In the genomic region with DNA sequence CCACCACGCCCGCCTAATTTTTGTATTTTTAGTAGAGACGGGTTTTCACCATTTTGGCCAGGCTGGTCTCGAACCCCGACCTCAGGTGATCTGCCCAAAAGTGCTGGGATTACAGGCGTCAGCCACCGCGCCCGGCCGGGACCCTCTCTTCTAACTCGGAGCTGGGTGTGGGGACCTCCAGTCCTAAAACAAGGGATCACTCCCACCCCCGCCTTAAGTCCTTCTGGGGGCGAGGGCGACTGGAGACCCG, we compare ENCODE assay signal across 8 cellular contexts. TPM values are rescaled to one million over a fixed set of nuclear protein-coding genes. Genes with fewer than 3 reads are reported as not detected.
DNase-seq lines count a peak whose midpoint lies in the region; ATAC-seq and TF ChIP-seq lines count a peak whose summit lies in the region.
"Not testable (repeated sequence)": the region's sequence is repeated elsewhere in the genome, so short reads cannot be mapped to it uniquely, and the experiment has no call there.

No MANE protein-coding gene starts in this region.

- H3K27ac ChIP-seq in GM23338 (ENCODE audit: low read depth) (peak overlapping the region; percentile 89), right atrium auricular region (peak overlapping the region; percentile 93 to 95)

- POLR2A ChIA-PET in activated CD8-positive, alpha-beta T cell treated with anti-CD3 and anti-CD28 coated beads for 36 hours (lab: Charles Lee), result interaction anchor here (0.7 to 3.8 kb wide), 10 partner anchors 17 to 217 kb away, joined by 3 to 17 read pairs (median 4); partner anchors contain the start of gene SMARCA4

- H3K4me3 Mint-ChIP-seq in GM23338, result peak overlapping the region; percentile 92
- H3K4me3 Mint-ChIP-seq in activated CD8-positive, alpha-beta T cell treated with anti-CD3 and anti-CD28 coated beads for 36 hours, result peak overlapping the region; percentile 92
- peak overlapping the region; percentile 84 for H3K4me3 Mint-ChIP-seq in central memory CD8-positive, alpha-beta T cell
- H3K4me3 Mint-ChIP-seq in naive B cell, result peak overlapping the region in 6 of 8 donors; percentile 56 to 83 (median 70)

- H2AFZ ChIP-seq in GM23338, result not testable (repeated sequence)

- H4K20me1 ChIP-seq in GM23338 (replicated peaks; ENCODE audit: insufficient read depth), result peaks cover 44% of the 10 kb centered on the region

- peaks cover 13% of the 10 kb centered on the region for H3K4me1 ChIP-seq in BE2C
- H3K4me1 ChIP-seq in GM23338 (ENCODE audit: insufficient read depth), result peaks cover 44% of the 10 kb centered on the region
- H3K4me1 ChIP-seq in right atrium auricular region, result peaks cover 0 to 70% of the 10 kb centered on the region in 2 donors

- peak; percentile 26 for ATAC-seq in GM23338
- peak; percentile 5 for ATAC-seq in activated CD8-positive, alpha-beta T cell treated with anti-CD3 and anti-CD28 coated beads for 36 hours
- peak; percentile 0 for ATAC-seq in central memory CD8-positive, alpha-beta T cell (replicated peaks; ENCODE audit: extremely low read depth, poor library complexity, severe bottlenecking)
- not testable (repeated sequence) for ATAC-seq in naive B cell (ENCODE audit: low read depth in 2 of 2)

- H3K9me3 ChIP-seq in BE2C, right atrium auricular region: not testable (repeated sequence)

- peaks cover 13% of the 10 kb centered on the region for H3K27me3 Mint-ChIP-seq in GM23338 (ENCODE audit: insufficient read depth, low read depth, poor library complexity)
- not testable (repeated sequence) for H3K27me3 Mint-ChIP-seq in activated CD8-positive, alpha-beta T cell treated with anti-CD3 and anti-CD28 coated beads for 36 hours; central memory CD8-positive, alpha-beta T cell
- H3K27me3 Mint-ChIP-seq in naive B cell, result peaks cover 0 to 28% (median 20%) of the 10 kb centered on the region in 3 donors

- TF ChIP-seq CTCF in BE2C (IDR thresholded peaks at IDR 0.05; ENCODE audit: low read depth, low read length); GM23338 (conservative IDR thresholded peaks at IDR 0.05; ENCODE audit: low read depth in 2 of 2); NB4 (IDR thresholded peaks at IDR 0.05; ENCODE audit: low read depth, low read length); activated CD8-positive, alpha-beta T cell treated with anti-CD3 and anti-CD28 coated beads for 36 hours (IDR thresholded peaks at IDR 0.05); right atrium auricular region (IDR thresholded peaks at IDR 0.05): not testable (repeated sequence)

- H3K4me3 ChIP-seq in BE2C (ENCODE audit: low read depth, low read length) (peak overlapping the region; percentile 95), GM23338 (peak overlapping the region; percentile 99), NB4 (ENCODE audit: low read depth, low read length) (peak overlapping the region; percentile 83), right atrium auricular region (peak overlapping the region; percentile 59 to 67)

- not testable (repeated sequence) for DNase-seq in BE2C; GM23338 (ENCODE audit: low spot score); NB4 (ENCODE audit: low read depth); activated CD8-positive, alpha-beta T cell treated with anti-CD3 and anti-CD28 coated beads for 36 hours; central memory CD8-positive, alpha-beta T cell (ENCODE audit: low spot score in 2 of 2); right atrium auricular region (ENCODE audit: low spot score); naive B cell
- DNase-seq in stimulated activated CD8-positive, alpha-beta memory T cell treated with anti-CD3 and anti-CD28 coated beads, Interleukin-7, amount 100 ng/mL, for 24 hours (ENCODE audit: low read depth), result peak; percentile 21

- TF ChIP-seq POLR2A in NB4 (IDR thresholded peaks at IDR 0.05; ENCODE audit: extremely low read depth, insufficient read length), result not testable (repeated sequence)

- H3K27ac Mint-ChIP-seq in GM23338 (peak overlapping the region; percentile 97), naive B cell (peak overlapping the region in 2 of 6 donors; percentile 78 to 82)
- H3K27ac Mint-ChIP-seq in activated CD8-positive, alpha-beta T cell treated with anti-CD3 and anti-CD28 coated beads for 36 hours, result peak overlapping the region; percentile 98
- peak overlapping the region; percentile 94 for H3K27ac Mint-ChIP-seq in central memory CD8-positive, alpha-beta T cell (ENCODE audit: low read depth)

- peaks cover 44% of the 10 kb centered on the region for H3K36me3 Mint-ChIP-seq in GM23338 (ENCODE audit: low read depth)
- peaks cover 41% of the 10 kb centered on the region for H3K36me3 Mint-ChIP-seq in activated CD8-positive, alpha-beta T cell treated with anti-CD3 and anti-CD28 coated beads for 36 hours (ENCODE audit: low read depth)
- H3K36me3 Mint-ChIP-seq in central memory CD8-positive, alpha-beta T cell (ENCODE audit: insufficient read depth), result peaks cover 23% of the 10 kb centered on the region
- H3K36me3 Mint-ChIP-seq in naive B cell, result not testable (repeated sequence)

- not testable (repeated sequence) for H3K9me3 Mint-ChIP-seq in GM23338; activated CD8-positive, alpha-beta T cell treated with anti-CD3 and anti-CD28 coated beads for 36 hours; central memory CD8-positive, alpha-beta T cell
- peaks cover 0 to 18% (median 13%) of the 10 kb centered on the region in 7 donors for H3K9me3 Mint-ChIP-seq in naive B cell

- H3K36me3 ChIP-seq in BE2C (peaks cover 45% of the 10 kb centered on the region), GM23338 (ENCODE audit: insufficient read depth) (peaks cover 30% of the 10 kb centered on the region)
- not testable (repeated sequence) for H3K36me3 ChIP-seq in right atrium auricular region

- CTCF ChIA-PET in activated CD8-positive, alpha-beta T cell treated with anti-CD3 and anti-CD28 coated beads for 36 hours (lab: Charles Lee), result interaction anchor here (1.4 to 6.0 kb wide), 2 partner anchors 54 to 153 kb away, joined by 4 to 27 read pairs; no protein-coding TSS in a partner anchor

- H3K9me2 ChIP-seq in GM23338 (ENCODE audit: insufficient read depth), result not testable (repeated sequence)

- H3K4me1 Mint-ChIP-seq in GM23338 (peaks cover 35% of the 10 kb centered on the region), naive B cell (peaks cover 9 to 39% (median 26%) of the 10 kb centered on the region in 3 donors)
- H3K4me1 Mint-ChIP-seq in activated CD8-positive, alpha-beta T cell treated with anti-CD3 and anti-CD28 coated beads for 36 hours (ENCODE audit: low read depth), result peaks cover 44% of the 10 kb centered on the region
- H3K4me1 Mint-ChIP-seq in central memory CD8-positive, alpha-beta T cell, result peaks cover 23% of the 10 kb centered on the region

- peak overlapping the region; percentile 66 for H3K4me2 ChIP-seq in GM23338

- intact Hi-C loops in activated CD8-positive, alpha-beta T cell treated with anti-CD3 and anti-CD28 coated beads for 36 hours (cut with micrococcal nuclease), result not testable (repeated sequence)

- not testable (repeated sequence) for H3K27me3 ChIP-seq in BE2C; GM23338 (ENCODE audit: insufficient read depth); right atrium auricular region

- H3K79me2 ChIP-seq in GM23338 (replicated peaks; ENCODE audit: insufficient read depth), result peaks cover 54% of the 10 kb centered on the region

- peaks cover 37% of the 10 kb centered on the region for H3F3A ChIP-seq in GM23338 (replicated peaks; ENCODE audit: low read depth)

RNA-seq across cellular contexts. Expression of gene LDLR, which starts 0.7 kb away (rescaled TPM):
- polyA plus RNA-seq in BE2C (2012; ENCODE audit: insufficient read depth, insufficient read length, low read depth), result 12.4 TPM
- total RNA-seq in GM23338 (2014; rRNA removed; shearing (Covaris generic)), result 160 and 180 TPM in 2 replicates
- 57.6 and 59.3 TPM in 2 replicates for polyA plus RNA-seq in GM23338 (2016; fragmentation: Nextera tagmentation; extraction: Ambion mirVana)
- 10 to 100 TPM; 54.7 to 56.5 TPM for total RNA-seq in activated CD8-positive, alpha-beta T cell treated with anti-CD3 and anti-CD28 coated beads for 36 hours
- 10 to 100 TPM; 13.8 to 15.9 TPM for total RNA-seq in right atrium auricular region
- polyA plus RNA-seq in naive B cell (ENCODE audit: low read depth in 6 of 6), result 1 to 10 TPM in 3 of 6 donors, under 1 TPM in 3; 0.35 to 2.6 (median 1.0) TPM
